ENCODE assay signal across 8 cellular contexts in genomic region chr9:136437839-136438547, GRCh38. TPM values are rescaled to one million over a fixed set of nuclear protein-coding genes. Genes with fewer than 3 reads are reported as not detected.
DNase-seq lines count a peak whose midpoint lies in the region; ATAC-seq, FAIRE-seq and TF ChIP-seq lines count a peak whose summit lies in the region.

No MANE protein-coding gene starts in this region.

- H2AFZ ChIP-seq in OCI-LY7 (ENCODE audit: low read length), result no peak overlapping the region
- no peak overlapping the region for H2AFZ ChIP-seq in endothelial cell of umbilical vein (ENCODE audit: low read depth, low read length)
- H2AFZ ChIP-seq in osteoblast (ENCODE audit: low read length), result no peak overlapping the region

- peaks cover 8% of the 10 kb centered on the region for H4K20me1 ChIP-seq in OCI-LY7 (ENCODE audit: insufficient read depth, low read length)
- H4K20me1 ChIP-seq in endothelial cell of umbilical vein (replicated peaks; ENCODE audit: control insufficient read depth, extremely low read depth, insufficient read depth, low read length), result no peaks in the 10 kb centered on the region
- H4K20me1 ChIP-seq in osteoblast (ENCODE audit: insufficient read depth, low read length), result peaks cover 69% of the 10 kb centered on the region

- H3K9me3 ChIP-seq in Caco-2 (no peaks in the 10 kb centered on the region), OCI-LY7 (ENCODE audit: low read length) (no peaks in the 10 kb centered on the region), endothelial cell of umbilical vein (replicated peaks; ENCODE audit: control insufficient read depth, insufficient read depth, low read length) (no peaks in the 10 kb centered on the region), osteoblast (ENCODE audit: low read depth, low read length) (no peaks in the 10 kb centered on the region)

- no peak for TF ChIP-seq POLR2A in endothelial cell of umbilical vein (IDR thresholded peaks at IDR 0.05; ENCODE audit: low read depth, low read length)

- TF ChIP-seq CTCF in Caco-2 (IDR thresholded peaks at IDR 0.05; ENCODE audit: insufficient read depth in 1 of 2, low read depth in 1 of 2, low read length in 1 of 2, severe bottlenecking in 1 of 2, unreplicated experiment in 1 of 2), result no peak
- TF ChIP-seq CTCF in OCI-LY7 (conservative IDR thresholded peaks at IDR 0.05; ENCODE audit: low read length), result no peak
- no peak for TF ChIP-seq CTCF in endothelial cell of umbilical vein (IDR thresholded peaks at IDR 0.05; ENCODE audit: extremely low read depth in 1 of 2, insufficient read depth in 1 of 2, low read depth in 1 of 2, low read length in 2 of 2)
- no peak for TF ChIP-seq CTCF in osteoblast (IDR thresholded peaks at IDR 0.05; ENCODE audit: extremely low read depth, low read depth, low read length)
- TF ChIP-seq CTCF in omental fat pad (IDR thresholded peaks at IDR 0.05), result no peak

- H3K27me3 ChIP-seq in Caco-2 (replicated peaks; ENCODE audit: control insufficient read depth, insufficient read depth, low read length), result no peaks in the 10 kb centered on the region
- no peaks in the 10 kb centered on the region for H3K27me3 ChIP-seq in endothelial cell of umbilical vein (ENCODE audit: control insufficient read depth in 2 of 2, insufficient read depth in 2 of 2, low read length in 2 of 2)
- no peaks in the 10 kb centered on the region for H3K27me3 ChIP-seq in osteoblast (ENCODE audit: insufficient read depth, low read length)

- H3K9me3 Mint-ChIP-seq in Caco-2 (ENCODE audit: unreplicated experiment), result no peaks in the 10 kb centered on the region

- peaks cover 36% of the 10 kb centered on the region for H3K36me3 Mint-ChIP-seq in Caco-2 (ENCODE audit: insufficient read depth, unreplicated experiment)

- H3K27me3 Mint-ChIP-seq in Caco-2 (ENCODE audit: insufficient read depth, unreplicated experiment), result no peaks in the 10 kb centered on the region

- ATAC-seq in omental fat pad (ENCODE audit: low FRiP score), result no peak
- ATAC-seq in GM19351 (IDR thresholded peaks at IDR 0.05; ENCODE audit: unreplicated experiment), result no peak
- ATAC-seq in GM21390 (IDR thresholded peaks at IDR 0.05; ENCODE audit: unreplicated experiment), result no peak

- intact Hi-C loops in Caco-2 (cut with micrococcal nuclease; ENCODE audit: unreplicated experiment), result no loop called here
- intact Hi-C loops in OCI-LY7 (cut with micrococcal nuclease; ENCODE audit: unreplicated experiment), result loop anchor here (2.0 kb wide), 1 partner anchor 45 kb away; the partner anchor contains the start of gene SEC16A
- intact Hi-C loops in endothelial cell of umbilical vein (cut with micrococcal nuclease), result loop anchor here (2.0 kb wide), 2 partner anchors 27 to 45 kb away; partner anchors contain the start of genes ENTR1, PMPCA and SEC16A

- H3K4me3 Mint-ChIP-seq in Caco-2 (ENCODE audit: unreplicated experiment), result peak overlapping the region; percentile 78

- no peaks in the 10 kb centered on the region for H3K9me2 ChIP-seq in OCI-LY7 (ENCODE audit: insufficient read depth, low read length)

- H3K4me1 ChIP-seq in Caco-2, result peaks cover 8% of the 10 kb centered on the region
- H3K4me1 ChIP-seq in OCI-LY7 (ENCODE audit: insufficient read depth, low read length, poor library complexity, severe bottlenecking), result peaks cover 23% of the 10 kb centered on the region
- peaks cover 12% of the 10 kb centered on the region for H3K4me1 ChIP-seq in endothelial cell of umbilical vein (ENCODE audit: control insufficient read depth, extremely low read depth, insufficient read depth, low read length)
- H3K4me1 ChIP-seq in osteoblast (ENCODE audit: insufficient read depth, low read length), result peaks cover 27% of the 10 kb centered on the region

- peak overlapping the region; percentile 91 for H3K4me2 ChIP-seq in OCI-LY7 (ENCODE audit: low read length)
- peak overlapping the region; percentile 67 for H3K4me2 ChIP-seq in endothelial cell of umbilical vein (ENCODE audit: insufficient read depth, low read length)
- H3K4me2 ChIP-seq in osteoblast (ENCODE audit: insufficient read depth, low read length), result peak overlapping the region; percentile 81

- H3K27ac Mint-ChIP-seq in Caco-2 (ENCODE audit: unreplicated experiment), result peak overlapping the region; percentile 48

- CTCF ChIA-PET in Caco-2 (lab: Charles Lee), result interaction anchor here (0.7 to 1.1 kb wide), 4 partner anchors 27 to 75 kb away, joined by 4 to 5 read pairs (median 4); partner anchors contain the start of gene DNLZ
- CTCF ChIA-PET in OCI-LY7 (lab: Charles Lee; ENCODE audit: unreplicated experiment), result no interaction called here
- CTCF ChIA-PET in endothelial cell of umbilical vein (lab: Charles Lee), result interaction anchor here (1.4 kb wide), 1 partner anchor 125 kb away, joined by 5 read pairs; no protein-coding TSS in a partner anchor

- H3K4me3 ChIP-seq in Caco-2 (ENCODE audit: low read depth, low read length), result peak overlapping the region; percentile 96
- H3K4me3 ChIP-seq in OCI-LY7 (ENCODE audit: low read depth, low read length, poor library complexity, severe bottlenecking), result peak overlapping the region; percentile 87
- peak overlapping the region; percentile 33 to 76 (median 66) for H3K4me3 ChIP-seq in endothelial cell of umbilical vein (replicated peaks in 1 of 3; ENCODE audit: insufficient read depth in 1 of 3, low read depth in 1 of 3, low read length in 3 of 3)
- peak overlapping the region; percentile 84 for H3K4me3 ChIP-seq in osteoblast (ENCODE audit: insufficient read depth, low read length)

- FAIRE-seq in endothelial cell of umbilical vein (lab: Jason Lieb, UNC), result peak; percentile 62

- dilution Hi-C loops in endothelial cell of umbilical vein (cut with MboI; ENCODE audit: extremely low pct_ligation_motif_present, low sequenced_read_pairs), result no loop called here

- H3K9ac ChIP-seq in endothelial cell of umbilical vein (replicated peaks; ENCODE audit: extremely low read depth, insufficient read depth, low read length), result peak overlapping the region; percentile 65

- DNase-seq in Caco-2 (no peak), OCI-LY7 (ENCODE audit: low spot score) (no peak), endothelial cell of umbilical vein (ENCODE audit: low read depth, low spot score) (no peak), osteoblast (ENCODE audit: insufficient read length, low spot score, missing footprints) (peak; percentile 95), omental fat pad (ENCODE audit: low spot score) (no peak), NCI-H2107 (lab: John Stamatoyannopoulos, UW) (no peak)

- H3K36me3 ChIP-seq in Caco-2 (ENCODE audit: control insufficient read depth, insufficient read depth, low read length), result 0 out of 2 replicates have a peak, but pooled peaks cover 1% of the 10 kb centered on the region
- H3K36me3 ChIP-seq in OCI-LY7 (ENCODE audit: insufficient read depth, low read length), result peaks cover 39% of the 10 kb centered on the region; the same call in 1 of the 2 replicates
- H3K36me3 ChIP-seq in endothelial cell of umbilical vein (ENCODE audit: control insufficient read depth in 2 of 2, extremely low read depth in 1 of 2, insufficient read depth in 2 of 2, low read length in 2 of 2), result peaks cover 11 to 17% of the 10 kb centered on the region in 2 experiments
- H3K36me3 ChIP-seq in osteoblast (ENCODE audit: insufficient read depth, low read length), result peaks cover 31% of the 10 kb centered on the region

- POLR2A ChIA-PET in Caco-2 (lab: Charles Lee), result no interaction called here
- POLR2A ChIA-PET in OCI-LY7 (lab: Charles Lee), result interaction anchor here (0.5 kb wide), 1 partner anchor 471 kb away, joined by 3 read pairs; no protein-coding TSS in a partner anchor
- POLR2A ChIA-PET in endothelial cell of umbilical vein (lab: Charles Lee), result no interaction called here

- no peak overlapping the region for H3K27ac ChIP-seq in OCI-LY7 (ENCODE audit: low read depth, low read length, poor library complexity, severe bottlenecking)
- H3K27ac ChIP-seq in endothelial cell of umbilical vein (ENCODE audit: insufficient read depth, low read depth, low read length), result peak overlapping the region; percentile 8
- peak overlapping the region; percentile 41 for H3K27ac ChIP-seq in osteoblast (ENCODE audit: low read depth, low read length)

- no peaks in the 10 kb centered on the region for H3K9me1 ChIP-seq in endothelial cell of umbilical vein (replicated peaks; ENCODE audit: control insufficient read depth, extremely low read depth, insufficient read depth, low read length)

- H3K4me1 Mint-ChIP-seq in Caco-2 (ENCODE audit: low read depth, unreplicated experiment), result peaks cover 7% of the 10 kb centered on the region

- peaks cover 25% of the 10 kb centered on the region; the same call in 1 of the 2 replicates for H3K79me2 ChIP-seq in OCI-LY7 (ENCODE audit: insufficient read depth, low read depth, low read length)
- peaks cover 48% of the 10 kb centered on the region for H3K79me2 ChIP-seq in endothelial cell of umbilical vein (ENCODE audit: control insufficient read depth, insufficient read depth, low read length)
- H3K79me2 ChIP-seq in osteoblast (ENCODE audit: insufficient read depth, low read length), result peaks cover 59% of the 10 kb centered on the region

- BruUV-seq in Caco-2 (replicated peaks; lab: Mats Ljungman, UMichigan), result no TSS peak
- no TSS peak for BruUV-seq in OCI-LY7 (replicated peaks; lab: Mats Ljungman, UMichigan)
- BruUV-seq in endothelial cell of umbilical vein (replicated peaks; lab: Mats Ljungman, UMichigan), result no TSS peak

RNA-seq across cellular contexts. Expression of gene INPP5E, which starts 1.7 kb away (rescaled TPM):
- total RNA-seq in Caco-2 (2022) (18.6 and 20.0 TPM in 2 replicates), OCI-LY7 (2022) (21.3 and 27.8 TPM in 2 replicates), endothelial cell of umbilical vein (22.9 and 24.5 TPM in 2 replicates), osteoblast (7.4 and 8.3 TPM in 2 replicates), omental fat pad (10 to 100 TPM in 1 of 4 donors, 1 to 10 TPM in 3; 5.4 to 13.1 (median 8.3) TPM)
- 16.7 and 20.2 TPM in 2 replicates for total RNA-seq in OCI-LY7 (2014; rRNA removed; shearing (Covaris generic))
- 15.0 and 17.1 TPM in 2 replicates for polyA plus RNA-seq in endothelial cell of umbilical vein
- 10.2 and 12.4 TPM in 2 replicates for polyA plus RNA-seq in endothelial cell of umbilical vein (2011; cell fraction: cytosol; rRNA removed)
- 49.6 and 50.0 TPM in 2 replicates for polyA plus RNA-seq in endothelial cell of umbilical vein (2011; cell fraction: nucleus; rRNA removed)
- polyA plus RNA-seq in endothelial cell of umbilical vein (2012), result 10.9 and 15.1 TPM in 2 replicates
- 8.5 and 9.1 TPM in 2 replicates for polyA minus RNA-seq in endothelial cell of umbilical vein
- polyA minus RNA-seq in endothelial cell of umbilical vein (2011; cell fraction: cytosol; rRNA and poly(A)+ RNA removed), result 6.8 TPM
- polyA minus RNA-seq in endothelial cell of umbilical vein (2011; cell fraction: nucleus; rRNA and poly(A)+ RNA removed), result 10.5 and 15.5 TPM in 2 replicates

RNA-seq across cellular contexts. Expression of gene PMPCA, which starts 27.5 kb away (rescaled TPM):
- total RNA-seq in Caco-2 (2022), result 89.9 and 91.5 TPM in 2 replicates
- 53.3 and 60.4 TPM in 2 replicates for total RNA-seq in OCI-LY7 (2014; rRNA removed; shearing (Covaris generic))
- 76.1 and 76.4 TPM in 2 replicates for total RNA-seq in OCI-LY7 (2022)
- 75.3 and 77.2 TPM in 2 replicates for total RNA-seq in endothelial cell of umbilical vein
- 66.7 and 69.0 TPM in 2 replicates for polyA plus RNA-seq in endothelial cell of umbilical vein
- 50.3 and 55.1 TPM in 2 replicates for polyA plus RNA-seq in endothelial cell of umbilical vein (2011; cell fraction: cytosol; rRNA removed)
- 152 and 169 TPM in 2 replicates for polyA plus RNA-seq in endothelial cell of umbilical vein (2011; cell fraction: nucleus; rRNA removed)
- polyA plus RNA-seq in endothelial cell of umbilical vein (2012), result 108 and 119 TPM in 2 replicates
- polyA minus RNA-seq in endothelial cell of umbilical vein, result 43.2 and 43.6 TPM in 2 replicates
- polyA minus RNA-seq in endothelial cell of umbilical vein (2011; cell fraction: cytosol; rRNA and poly(A)+ RNA removed), result 43.1 TPM
- 31.3 and 33.9 TPM in 2 replicates for polyA minus RNA-seq in endothelial cell of umbilical vein (2011; cell fraction: nucleus; rRNA and poly(A)+ RNA removed)
- total RNA-seq in osteoblast, result 36.8 and 39.1 TPM in 2 replicates
- 10 to 100 TPM; 29.2 to 64.4 (median 33.6) TPM for total RNA-seq in omental fat pad

RNA-seq across cellular contexts. Expression of gene ENTR1, which starts 27.6 kb away (rescaled TPM):
- total RNA-seq in Caco-2 (2022) (85.2 and 92.6 TPM in 2 replicates), OCI-LY7 (2022) (102 and 109 TPM in 2 replicates), endothelial cell of umbilical vein (47.3 and 61.6 TPM in 2 replicates), osteoblast (37.4 and 40.2 TPM in 2 replicates), omental fat pad (10 to 100 TPM; 26.5 to 38.1 (median 33.5) TPM)
- total RNA-seq in OCI-LY7 (2014; rRNA removed; shearing (Covaris generic)), result 87.2 and 103 TPM in 2 replicates
- 32.4 and 36.0 TPM in 2 replicates for polyA plus RNA-seq in endothelial cell of umbilical vein
- 29.4 and 31.9 TPM in 2 replicates for polyA plus RNA-seq in endothelial cell of umbilical vein (2011; cell fraction: cytosol; rRNA removed)
- 117 TPM in 2 replicates for polyA plus RNA-seq in endothelial cell of umbilical vein (2011; cell fraction: nucleus; rRNA removed)
- polyA plus RNA-seq in endothelial cell of umbilical vein (2012), result 50.2 and 50.6 TPM in 2 replicates
- 18.1 and 23.9 TPM in 2 replicates for polyA minus RNA-seq in endothelial cell of umbilical vein
- 64.9 TPM for polyA minus RNA-seq in endothelial cell of umbilical vein (2011; cell fraction: cytosol; rRNA and poly(A)+ RNA removed)
- polyA minus RNA-seq in endothelial cell of umbilical vein (2011; cell fraction: nucleus; rRNA and poly(A)+ RNA removed), result 26.6 and 39.5 TPM in 2 replicates

RNA-seq across cellular contexts. Expression of gene SNAPC4, which starts 38.0 kb away (rescaled TPM):
- total RNA-seq in Caco-2 (2022) (15.3 and 17.2 TPM in 2 replicates), OCI-LY7 (2022) (15.4 and 16.8 TPM in 2 replicates), endothelial cell of umbilical vein (14.7 and 17.5 TPM in 2 replicates), osteoblast (8.0 and 9.0 TPM in 2 replicates), omental fat pad (10 to 100 TPM in 1 of 4 donors, 1 to 10 TPM in 3; 3.2 to 11.2 (median 5.8) TPM)
- total RNA-seq in OCI-LY7 (2014; rRNA removed; shearing (Covaris generic)), result 10.2 and 13.4 TPM in 2 replicates
- 6.7 and 8.4 TPM in 2 replicates for polyA plus RNA-seq in endothelial cell of umbilical vein
- 3.6 and 4.5 TPM in 2 replicates for polyA plus RNA-seq in endothelial cell of umbilical vein (2011; cell fraction: cytosol; rRNA removed)
- 35.6 and 37.7 TPM in 2 replicates for polyA plus RNA-seq in endothelial cell of umbilical vein (2011; cell fraction: nucleus; rRNA removed)
- 11.7 and 14.4 TPM in 2 replicates for polyA plus RNA-seq in endothelial cell of umbilical vein (2012)
- polyA minus RNA-seq in endothelial cell of umbilical vein, result 4.2 and 6.7 TPM in 2 replicates
- polyA minus RNA-seq in endothelial cell of umbilical vein (2011; cell fraction: cytosol; rRNA and poly(A)+ RNA removed), result 5.0 TPM
- polyA minus RNA-seq in endothelial cell of umbilical vein (2011; cell fraction: nucleus; rRNA and poly(A)+ RNA removed), result 5.9 and 10.7 TPM in 2 replicates

RNA-seq across cellular contexts. Expression of gene SEC16A, which starts 44.8 kb away (rescaled TPM):
- total RNA-seq in Caco-2 (2022) (76.4 and 81.3 TPM in 2 replicates), OCI-LY7 (2022) (52.0 and 60.1 TPM in 2 replicates), endothelial cell of umbilical vein (76.7 and 80.6 TPM in 2 replicates), osteoblast (36.8 and 38.4 TPM in 2 replicates), omental fat pad (10 to 100 TPM; 45.6 to 64.8 (median 56.5) TPM)
- total RNA-seq in OCI-LY7 (2014; rRNA removed; shearing (Covaris generic)), result 15.5 and 23.7 TPM in 2 replicates
- 33.5 and 34.5 TPM in 2 replicates for polyA plus RNA-seq in endothelial cell of umbilical vein
- 38.4 and 38.9 TPM in 2 replicates for polyA plus RNA-seq in endothelial cell of umbilical vein (2011; cell fraction: cytosol; rRNA removed)
- polyA plus RNA-seq in endothelial cell of umbilical vein (2011; cell fraction: nucleus; rRNA removed), result 116 and 118 TPM in 2 replicates
- polyA plus RNA-seq in endothelial cell of umbilical vein (2012), result 61.7 and 62.2 TPM in 2 replicates
- 41.8 and 45.2 TPM in 2 replicates for polyA minus RNA-seq in endothelial cell of umbilical vein
- 46.3 TPM for polyA minus RNA-seq in endothelial cell of umbilical vein (2011; cell fraction: cytosol; rRNA and poly(A)+ RNA removed)
- 40.9 and 44.0 TPM in 2 replicates for polyA minus RNA-seq in endothelial cell of umbilical vein (2011; cell fraction: nucleus; rRNA and poly(A)+ RNA removed)
